Comparison of ENCODE assay signal across 8 cellular contexts in genomic region chr19:2056810-2057192, GRCh38. TPM values are rescaled to one million over a fixed set of nuclear protein-coding genes. Genes with fewer than 3 reads are reported as not detected.
DNase-seq lines count a peak whose midpoint lies in the region; ATAC-seq and TF ChIP-seq lines count a peak whose summit lies in the region.
"Had no signal": no experiment of that assay in that cellular context is flagged by ENCODE, and none has a peak within 500 bp of the region (broad histone marks: within the 10 kb centered on the region; RNA-seq: fewer than 3 reads in every experiment).

No MANE protein-coding gene starts in this region.

- H3K9me3 Mint-ChIP-seq in activated B cell treated with CpG ODN at 0.5 μM for 24 hours (no peaks in the 10 kb centered on the region), immature natural killer cell (no peaks in the 10 kb centered on the region)
- H3K9me3 Mint-ChIP-seq in stimulated activated effector memory CD8-positive, alpha-beta T cell treated with anti-CD3 and anti-CD28 coated beads, Interleukin-12 subunit alpha, Interleukin-12 subunit beta, amount 100 ng/mL, for 72 hours = no peaks in the 10 kb centered on the region

- CTCF ChIA-PET in HEK293 (lab: Yijun Ruan, JAX) = no interaction called here
- CTCF ChIA-PET in activated B cell treated with CpG ODN at 0.5 μM for 24 hours (lab: Charles Lee) = interaction anchor here (1.5 kb wide), 1 partner anchor 38 kb away, joined by 3 read pairs; no protein-coding TSS in a partner anchor

- H3K4me1 Mint-ChIP-seq in activated B cell treated with CpG ODN at 0.5 μM for 24 hours (peaks cover 73% of the 10 kb centered on the region), immature natural killer cell (peaks cover 37 to 44% of the 10 kb centered on the region in 2 donors)
- peaks cover 49% of the 10 kb centered on the region for H3K4me1 Mint-ChIP-seq in stimulated activated effector memory CD8-positive, alpha-beta T cell treated with anti-CD3 and anti-CD28 coated beads, Interleukin-12 subunit alpha, Interleukin-12 subunit beta, amount 100 ng/mL, for 72 hours

- TF ChIP-seq CTCF in HEK293 (tag by site-specific recombination; IDR thresholded peaks at IDR 0.05) = no peak
- no peak for TF ChIP-seq CTCF in activated B cell treated with CpG ODN at 0.5 μM for 24 hours (IDR thresholded peaks at IDR 0.05)

- no peak overlapping the region for H3K4me3 ChIP-seq in HEK293 (ENCODE audit: low read depth, low read length)

- H3K36me3 ChIP-seq in HEK293 (ENCODE audit: control insufficient read depth in 2 of 2, insufficient read depth in 1 of 2, low read length in 2 of 2) = no peaks in the 10 kb centered on the region

- H3K36me3 Mint-ChIP-seq in activated B cell treated with CpG ODN at 0.5 μM for 24 hours (ENCODE audit: low read depth) (no peaks in the 10 kb centered on the region), immature natural killer cell (no peaks in the 10 kb centered on the region)
- H3K36me3 Mint-ChIP-seq in stimulated activated effector memory CD8-positive, alpha-beta T cell treated with anti-CD3 and anti-CD28 coated beads, Interleukin-12 subunit alpha, Interleukin-12 subunit beta, amount 100 ng/mL, for 72 hours = peaks cover 23% of the 10 kb centered on the region

- intact Hi-C loops in activated B cell treated with CpG ODN at 0.5 μM for 24 hours (cut with micrococcal nuclease) = no loop called here

- peak overlapping the region; percentile 59 for H3K27ac Mint-ChIP-seq in activated B cell treated with CpG ODN at 0.5 μM for 24 hours
- peak overlapping the region in 4 of 6 donors; percentile 44 to 86 (median 73) for H3K27ac Mint-ChIP-seq in immature natural killer cell
- peak overlapping the region; percentile 96 for H3K27ac Mint-ChIP-seq in stimulated activated effector memory CD8-positive, alpha-beta T cell treated with anti-CD3 and anti-CD28 coated beads, Interleukin-12 subunit alpha, Interleukin-12 subunit beta, amount 100 ng/mL, for 72 hours

- H3K4me1 ChIP-seq in HEK293 (ENCODE audit: control insufficient read depth, insufficient read depth, low read length) = peaks cover 10% of the 10 kb centered on the region

- POLR2A ChIA-PET in HEK293 (lab: Yijun Ruan, JAX) = no interaction called here
- POLR2A ChIA-PET in activated B cell treated with CpG ODN at 0.5 μM for 24 hours (lab: Charles Lee) = interaction anchor here (21.6 to 59.1 kb wide), 2 partner anchors 19 to 26 kb away, joined by 490 to 2723 read pairs; partner anchors contain the start of genes IZUMO4 and MOB3A

- H3K27me3 Mint-ChIP-seq in activated B cell treated with CpG ODN at 0.5 μM for 24 hours (no peaks in the 10 kb centered on the region), immature natural killer cell (ENCODE audit: low read depth in 3 of 3) (peaks cover 4 to 13% (median 9%) of the 10 kb centered on the region in 3 donors)

- no peak overlapping the region for H3K27ac ChIP-seq in HEK293 (ENCODE audit: extremely low read depth, low read depth, low read length)

- DNase-seq in activated B cell treated with CpG ODN at 0.5 μM for 24 hours (no peak), immature natural killer cell (peak in 1 of 3 donors; percentile 0), SKM-1 (lab: John Stamatoyannopoulos, UW; ENCODE audit: unreplicated experiment) (no peak)
- no peak for DNase-seq in stimulated activated effector memory CD8-positive, alpha-beta T cell treated with anti-CD3 and anti-CD28 coated beads, Interleukin-12 subunit alpha, Interleukin-12 subunit beta, amount 100 ng/mL, for 72 hours (ENCODE audit: low spot score in 2 of 2)
- DNase-seq in activated CD4-positive, alpha-beta T cell treated with anti-CD3 and anti-CD28 coated beads for 4 hours = no peak
- DNase-seq: cortex of kidney had no signal

- ATAC-seq in activated B cell treated with CpG ODN at 0.5 μM for 24 hours (ENCODE audit: low read depth) (no peak), HG02571 (IDR thresholded peaks at IDR 0.05; ENCODE audit: unreplicated experiment) (no peak)
- ATAC-seq in stimulated activated effector memory CD8-positive, alpha-beta T cell treated with anti-CD3 and anti-CD28 coated beads, Interleukin-12 subunit alpha, Interleukin-12 subunit beta, amount 100 ng/mL, for 72 hours = no peak

- H3K4me3 Mint-ChIP-seq in activated B cell treated with CpG ODN at 0.5 μM for 24 hours = no peak overlapping the region
- peak overlapping the region in 4 of 5 donors; percentile 33 to 66 (median 46) for H3K4me3 Mint-ChIP-seq in immature natural killer cell
- peak overlapping the region; percentile 72 for H3K4me3 Mint-ChIP-seq in stimulated activated effector memory CD8-positive, alpha-beta T cell treated with anti-CD3 and anti-CD28 coated beads, Interleukin-12 subunit alpha, Interleukin-12 subunit beta, amount 100 ng/mL, for 72 hours

- no peaks in the 10 kb centered on the region for H3K9me3 ChIP-seq in HEK293 (ENCODE audit: control insufficient read depth, insufficient read depth, low read depth, low read length)

TF ChIP-seq in HEK293, 187 proteins besides CTCF, POLR2A, EP300 and RAD21:
- TF ChIP-seq ZNF354C (tag by site-specific recombination; IDR thresholded peaks at IDR 0.05; ENCODE audit: borderline replicate concordance, low read depth) = no peak
- TF ChIP-seq EGR2 (tag by site-specific recombination; IDR thresholded peaks at IDR 0.05; ENCODE audit: low read depth) = peak; percentile 47; the same call in 1 of the 2 replicates
- no peak for TF ChIP-seq ZNF292 (tag by site-specific recombination; IDR thresholded peaks at IDR 0.05; ENCODE audit: borderline replicate concordance, low read depth)
- peak; percentile 7; the same call in 1 of the 2 replicates for TF ChIP-seq KLF17 (tag by site-specific recombination; IDR thresholded peaks at IDR 0.05)
- TF ChIP-seq, protein P1, sequence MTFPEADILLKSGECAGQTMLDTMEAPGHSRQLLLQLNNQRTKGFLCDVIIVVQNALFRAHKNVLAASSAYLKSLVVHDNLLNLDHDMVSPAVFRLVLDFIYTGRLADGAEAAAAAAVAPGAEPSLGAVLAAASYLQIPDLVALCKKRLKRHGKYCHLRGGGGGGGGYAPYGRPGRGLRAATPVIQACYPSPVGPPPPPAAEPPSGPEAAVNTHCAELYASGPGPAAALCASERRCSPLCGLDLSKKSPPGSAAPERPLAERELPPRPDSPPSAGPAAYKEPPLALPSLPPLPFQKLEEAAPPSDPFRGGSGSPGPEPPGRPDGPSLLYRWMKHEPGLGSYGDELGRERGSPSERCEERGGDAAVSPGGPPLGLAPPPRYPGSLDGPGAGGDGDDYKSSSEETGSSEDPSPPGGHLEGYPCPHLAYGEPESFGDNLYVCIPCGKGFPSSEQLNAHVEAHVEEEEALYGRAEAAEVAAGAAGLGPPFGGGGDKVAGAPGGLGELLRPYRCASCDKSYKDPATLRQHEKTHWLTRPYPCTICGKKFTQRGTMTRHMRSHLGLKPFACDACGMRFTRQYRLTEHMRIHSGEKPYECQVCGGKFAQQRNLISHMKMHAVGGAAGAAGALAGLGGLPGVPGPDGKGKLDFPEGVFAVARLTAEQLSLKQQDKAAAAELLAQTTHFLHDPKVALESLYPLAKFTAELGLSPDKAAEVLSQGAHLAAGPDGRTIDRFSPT (tag by site-specific recombination; IDR thresholded peaks at IDR 0.05) = 0 out of 2 replicates have a peak, but pooled peaks have one; percentile 31
- no peak for TF ChIP-seq ZNF121 (tag by site-specific recombination; IDR thresholded peaks at IDR 0.05)
- no peak for TF ChIP-seq ZIC2 (tag by site-specific recombination; IDR thresholded peaks at IDR 0.05)
- peak; percentile 65 for TF ChIP-seq ZFHX2 (tag by site-specific recombination; conservative IDR thresholded peaks at IDR 0.05)
- no peak for TF ChIP-seq ZNF140 (tag by site-specific recombination; IDR thresholded peaks at IDR 0.05)
TF ChIP-seq in HEK293: peak in this region for 4.

RNA-seq across cellular contexts. Expression of gene MKNK2, which starts 5.8 kb away (rescaled TPM):
- 1,134 and 1,197 TPM in 2 replicates for total RNA-seq in activated B cell treated with CpG ODN at 0.5 μM for 24 hours
- polyA plus RNA-seq in immature natural killer cell = 10 to 100 TPM; 22.7 to 39.2 (median 23.9) TPM

RNA-seq across cellular contexts. Expression of gene MOB3A, which starts 39.3 kb away (rescaled TPM):
- 179 and 189 TPM in 2 replicates for total RNA-seq in activated B cell treated with CpG ODN at 0.5 μM for 24 hours
- polyA plus RNA-seq in immature natural killer cell = 100 to 1,000 TPM in 1 of 3 donors, 10 to 100 TPM in 2; 39.4 to 160 (median 42.2) TPM

RNA-seq across cellular contexts. Expression of gene IZUMO4, which starts 39.9 kb away (rescaled TPM):
- total RNA-seq in activated B cell treated with CpG ODN at 0.5 μM for 24 hours = 73.0 and 78.6 TPM in 2 replicates
- under 1 TPM in 1 of 3 donors, not detected in 2; 0.42 TPM for polyA plus RNA-seq in immature natural killer cell

RNA-seq across cellular contexts. Expression of gene BTBD2, which starts 41.3 kb away (rescaled TPM):
- total RNA-seq in activated B cell treated with CpG ODN at 0.5 μM for 24 hours = 55.1 and 57.3 TPM in 2 replicates
- polyA plus RNA-seq in immature natural killer cell = 1 to 10 TPM; 2.6 to 4.4 (median 3.6) TPM
